ENCODE assay signal across 23 cellular contexts in the genomic region with DNA sequence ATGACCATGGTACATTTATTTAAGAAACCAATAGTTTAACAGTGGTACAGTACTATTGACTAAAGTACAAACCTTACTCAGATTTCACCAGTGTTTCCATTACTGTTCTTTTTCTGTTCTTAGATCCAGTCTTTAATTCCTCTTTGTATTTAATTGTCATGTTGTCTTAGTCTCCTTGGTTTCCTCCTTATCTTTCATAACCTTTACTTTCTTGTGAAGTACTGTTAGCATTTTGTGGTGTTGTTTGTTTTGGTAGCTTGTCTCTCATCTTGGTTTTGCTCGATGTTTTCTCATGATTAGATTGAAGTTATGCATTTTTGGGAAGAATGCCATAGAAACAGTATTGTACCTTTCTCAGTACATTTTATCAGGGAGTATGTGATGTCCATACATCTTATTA. TPM values are rescaled to one million over a fixed set of nuclear protein-coding genes. Genes with fewer than 3 reads are reported as not detected.
A peak's percentile ranks its signal among the peaks of the same experiment; 100 is the strongest.
DNase-seq lines count a peak whose midpoint lies in the region; ATAC-seq, FAIRE-seq and TF ChIP-seq lines count a peak whose summit lies in the region.
"Had no signal": no experiment of that assay in that cellular context is flagged by ENCODE, and none has a peak within 500 bp of the region (broad histone marks: within the 10 kb centered on the region; RNA-seq: fewer than 3 reads in every experiment).

No MANE protein-coding gene starts in this region.

- peak; percentile 96 for FAIRE-seq in H54 (lab: Jason Lieb, UNC)

- H3K36me3 ChIP-seq in Caco-2 (ENCODE audit: control insufficient read depth, insufficient read depth, low read length) = no peaks in the 10 kb centered on the region

- peaks cover 8% of the 10 kb centered on the region for H3K4me1 Mint-ChIP-seq in Caco-2 (ENCODE audit: low read depth, unreplicated experiment)
- peaks cover 17% of the 10 kb centered on the region for H3K4me1 Mint-ChIP-seq in activated naive CD8-positive, alpha-beta T cell treated with anti-CD3 and anti-CD28 coated beads for 36 hours

- peak overlapping the region; percentile 0 for H3K27ac Mint-ChIP-seq in Caco-2 (ENCODE audit: unreplicated experiment)
- H3K27ac Mint-ChIP-seq in activated naive CD8-positive, alpha-beta T cell treated with anti-CD3 and anti-CD28 coated beads for 36 hours = peak overlapping the region; percentile 2
- H3K27ac Mint-ChIP-seq: activated CD4-positive, alpha-beta T cell treated with anti-CD3 and anti-CD28 coated beads for 36 hours had no signal

- no peaks in the 10 kb centered on the region for H3K27me3 ChIP-seq in Caco-2 (replicated peaks; ENCODE audit: control insufficient read depth, insufficient read depth, low read length)
- H3K27me3 ChIP-seq: heart left ventricle, tibial nerve had no signal

- DNase-seq in Caco-2 (no peak), H54 (ENCODE audit: insufficient read length, low spot score) (no peak), fibroblast of the aortic adventitia (ENCODE audit: low read depth) (peak; percentile 12), UCSD-AML1 (lab: John Stamatoyannopoulos, UW; ENCODE audit: unreplicated experiment) (no peak)
- no peak for DNase-seq in activated naive CD8-positive, alpha-beta T cell treated with anti-CD3 and anti-CD28 coated beads for 36 hours
- DNase-seq: activated CD4-positive, alpha-beta T cell treated with anti-CD3 and anti-CD28 coated beads for 36 hours; amygdala; CD8-positive, alpha-beta memory T cell; cerebellar nuclear complex; DMS79; heart left ventricle; left ventricle myocardium superior; mucosa of descending colon; NCI-H1417 treated with DMSO at 0.1 percent for 48 hours; NCI-H2171; NCI-H526 treated with DMSO at 0.1 percent for 48 hours; stimulated activated CD4-positive, alpha-beta T cell treated with anti-CD3 and anti-CD28 coated beads, Interleukin-4, amount 100 ng/mL, for 1 hour; stimulated activated naive CD8-positive, alpha-beta T cell treated with anti-CD3 and anti-CD28 coated beads, Interleukin-15, amount 100 ng/mL, for 72 hours had no signal

- H3K36me3 Mint-ChIP-seq in Caco-2 (ENCODE audit: insufficient read depth, unreplicated experiment) = peaks cover 26% of the 10 kb centered on the region
- peaks cover 25% of the 10 kb centered on the region for H3K36me3 Mint-ChIP-seq in activated naive CD8-positive, alpha-beta T cell treated with anti-CD3 and anti-CD28 coated beads for 36 hours

- no peaks in the 10 kb centered on the region for H3K27me3 Mint-ChIP-seq in Caco-2 (ENCODE audit: insufficient read depth, unreplicated experiment)
- no peaks in the 10 kb centered on the region for H3K27me3 Mint-ChIP-seq in activated naive CD8-positive, alpha-beta T cell treated with anti-CD3 and anti-CD28 coated beads for 36 hours
- H3K27me3 Mint-ChIP-seq: activated CD4-positive, alpha-beta T cell treated with anti-CD3 and anti-CD28 coated beads for 36 hours; CD8-positive, alpha-beta memory T cell; stimulated activated naive CD8-positive, alpha-beta T cell treated with anti-CD3 and anti-CD28 coated beads, Interleukin-15, amount 100 ng/mL, for 72 hours had no signal

- H3K9me3 Mint-ChIP-seq in Caco-2 (ENCODE audit: unreplicated experiment) = no peaks in the 10 kb centered on the region
- H3K9me3 Mint-ChIP-seq in activated naive CD8-positive, alpha-beta T cell treated with anti-CD3 and anti-CD28 coated beads for 36 hours = peaks cover 6% of the 10 kb centered on the region
- H3K9me3 Mint-ChIP-seq: stimulated activated naive CD8-positive, alpha-beta T cell treated with anti-CD3 and anti-CD28 coated beads, Interleukin-15, amount 100 ng/mL, for 72 hours had no signal

- peaks cover 8% of the 10 kb centered on the region; the same call in 1 of the 2 replicates for H3K4me1 ChIP-seq in Caco-2
- H3K4me1 ChIP-seq: tibial nerve had no signal

- no peak overlapping the region for H3K4me3 Mint-ChIP-seq in Caco-2 (ENCODE audit: unreplicated experiment)
- H3K4me3 Mint-ChIP-seq in activated naive CD8-positive, alpha-beta T cell treated with anti-CD3 and anti-CD28 coated beads for 36 hours = no peak overlapping the region
- H3K4me3 Mint-ChIP-seq: activated CD4-positive, alpha-beta T cell treated with anti-CD3 and anti-CD28 coated beads for 36 hours; CD8-positive, alpha-beta memory T cell; stimulated activated naive CD8-positive, alpha-beta T cell treated with anti-CD3 and anti-CD28 coated beads, Interleukin-15, amount 100 ng/mL, for 72 hours had no signal

- POLR2A ChIA-PET in Caco-2 (lab: Charles Lee) = no interaction called here

- no peaks in the 10 kb centered on the region for H3K9me3 ChIP-seq in Caco-2
- H3K9me3 ChIP-seq: mucosa of descending colon, tibial nerve had no signal

- no TSS peak for BruUV-seq in Caco-2 (replicated peaks; lab: Mats Ljungman, UMichigan)

- H3K4me3 ChIP-seq in Caco-2 (ENCODE audit: low read depth, low read length) (no peak overlapping the region), fibroblast of the aortic adventitia (ENCODE audit: low read depth, low read length) (no peak overlapping the region)
- H3K4me3 ChIP-seq: heart left ventricle, mucosa of descending colon, skin epidermis, tibial nerve had no signal

- CTCF ChIA-PET in Caco-2 (lab: Charles Lee) = interaction anchor here (0.7 to 1.0 kb wide), 2 partner anchors 19 to 564 kb away, joined by 3 read pairs; no protein-coding TSS in a partner anchor

- ATAC-seq in HG02623 (IDR thresholded peaks at IDR 0.05; ENCODE audit: unreplicated experiment) = no peak
- no peak for ATAC-seq in GM18867 (IDR thresholded peaks at IDR 0.05; ENCODE audit: unreplicated experiment)
- ATAC-seq: activated CD4-positive, alpha-beta T cell treated with anti-CD3 and anti-CD28 coated beads for 36 hours; HCT116; left ventricle myocardium superior; mucosa of descending colon; stimulated activated naive CD8-positive, alpha-beta T cell treated with anti-CD3 and anti-CD28 coated beads, Interleukin-15, amount 100 ng/mL, for 72 hours had no signal

- intact Hi-C loops in Caco-2 (cut with micrococcal nuclease; ENCODE audit: unreplicated experiment) = no loop called here

- TF ChIP-seq CTCF in Caco-2 (IDR thresholded peaks at IDR 0.05; ENCODE audit: insufficient read depth in 1 of 2, low read depth in 1 of 2, low read length in 1 of 2, severe bottlenecking in 1 of 2, unreplicated experiment in 1 of 2) (no peak), fibroblast of the aortic adventitia (IDR thresholded peaks at IDR 0.05; ENCODE audit: insufficient read depth, low read length) (no peak)

- no peak for TF ChIP-seq POLR2A in H54 (IDR thresholded peaks at IDR 0.05; ENCODE audit: low read depth, low read length)

RNA-seq across cellular contexts. Expression of a gene that starts 24.1 kb away (rescaled TPM):
- total RNA-seq in Caco-2 (2022) (92.4 and 96.8 TPM in 2 replicates), fibroblast of the aortic adventitia (ENCODE audit: low replicate concordance) (94.9 and 102 TPM in 2 replicates)
- 10 to 100 TPM; 72.5 to 74.8 TPM for total RNA-seq in activated naive CD8-positive, alpha-beta T cell treated with anti-CD3 and anti-CD28 coated beads for 36 hours
